9 cellular contexts compared by ENCODE assay signal in genomic region chr1:119713538-119714456, GRCh38. TPM values are rescaled to one million over a fixed set of nuclear protein-coding genes. Genes with fewer than 3 reads are reported as not detected.
DNase-seq lines count a peak whose midpoint lies in the region; ATAC-seq, FAIRE-seq and TF ChIP-seq lines count a peak whose summit lies in the region.
"Had no signal": no experiment of that assay in that cellular context is flagged by ENCODE, and none has a peak within 500 bp of the region (broad histone marks: within the 10 kb centered on the region; RNA-seq: fewer than 3 reads in every experiment).

No MANE protein-coding gene starts in this region.

- no peak for TF ChIP-seq EP300 in GM12878 (IDR thresholded peaks at IDR 0.05; ENCODE audit: borderline replicate concordance in 1 of 2, control insufficient read depth in 1 of 2, low read depth in 2 of 2, low read length in 2 of 2)
- TF ChIP-seq EP300 in upper lobe of left lung (IDR thresholded peaks at IDR 0.05): no peak

- TF ChIP-seq RAD21 in GM12878 (IDR thresholded peaks at IDR 0.05; ENCODE audit: insufficient read depth, low read depth, low read length): no peak

- dilution Hi-C loops in keratinocyte (cut with MboI; ENCODE audit: extremely low pct_ligation_motif_present, low sequenced_read_pairs): no loop called here

- CTCF ChIA-PET in GM12878 (lab: Yijun Ruan, JAX): no interaction called here

- peak overlapping the region; percentile 67 for H3K4me2 ChIP-seq in GM12878 (ENCODE audit: control insufficient read depth, insufficient read depth)
- H3K4me2 ChIP-seq in keratinocyte (ENCODE audit: control insufficient read depth, extremely low read depth, insufficient read depth, low read depth, low read length): peak overlapping the region; percentile 75

- in situ Hi-C loops in GM12878 (cut with MboI) (no loop called here), KBM-7 (cut with MboI; ENCODE audit: low pct_unique_long_range_greater_than_20kb, low sequenced_read_pairs) (no loop called here)

- POLR2A ChIA-PET in GM12878 (lab: Charles Lee): no interaction called here

- TF ChIP-seq CTCF in GM12878 (IDR thresholded peaks at IDR 0.05 in 2 of 3, conservative IDR thresholded peaks at IDR 0.05 in 1 of 3; ENCODE audit: control insufficient read depth in 2 of 3, extremely low read depth in 1 of 3, insufficient read depth in 1 of 3, low read depth in 3 of 3, low read length in 3 of 3) (no peak), keratinocyte (optimal IDR thresholded peaks at IDR 0.05 in 1 of 3, IDR thresholded peaks at IDR 0.05 in 1 of 3, conservative IDR thresholded peaks at IDR 0.05 in 1 of 3; ENCODE audit: extremely low read depth in 1 of 3, insufficient read depth in 2 of 3, low read length in 3 of 3) (no peak), upper lobe of left lung (IDR thresholded peaks at IDR 0.05) (no peak)

- H3K9me3 ChIP-seq in GM12878 (replicated peaks; ENCODE audit: control insufficient read depth, insufficient read depth, low read length) (peaks cover 3% of the 10 kb centered on the region; the same call in 1 of the 3 replicates), keratinocyte (ENCODE audit: control insufficient read depth, low read depth, low read length) (no peaks in the 10 kb centered on the region), upper lobe of left lung (no peaks in the 10 kb centered on the region)

- ATAC-seq in GM12878 (no peak), upper lobe of left lung (ENCODE audit: low FRiP score in 2 of 2) (no peak), GM19467 (IDR thresholded peaks at IDR 0.05; ENCODE audit: unreplicated experiment) (no peak)

- H3K9me1 ChIP-seq in keratinocyte (ENCODE audit: control insufficient read depth, extremely low read depth, insufficient read depth, low read length): no peaks in the 10 kb centered on the region

- FAIRE-seq in GM12878 (lab: Jason Lieb, UNC) (no peak), keratinocyte (lab: Jason Lieb, UNC) (no peak)

- H4K20me1 ChIP-seq in GM12878 (ENCODE audit: control insufficient read depth, insufficient read depth): no peaks in the 10 kb centered on the region
- H4K20me1 ChIP-seq in keratinocyte (ENCODE audit: control insufficient read depth, extremely low read depth, insufficient read depth, low read length): peaks cover 8% of the 10 kb centered on the region

- H3K36me3 ChIP-seq in GM12878 (ENCODE audit: control insufficient read depth in 2 of 2, insufficient read depth in 2 of 2, low read length in 1 of 2) (no peaks in the 10 kb centered on the region), keratinocyte (ENCODE audit: control insufficient read depth in 2 of 2, extremely low read depth in 1 of 2, insufficient read depth in 2 of 2, low read length in 2 of 2) (peaks cover 0 to 11% of the 10 kb centered on the region in 2 experiments), upper lobe of left lung (no peaks in the 10 kb centered on the region)

- RAD21 ChIA-PET in GM12878 (lab: Charles Lee; ENCODE audit: unreplicated experiment): no interaction called here

- H3K27ac ChIP-seq in GM12878 (ENCODE audit: control insufficient read depth, insufficient read depth) (no peak overlapping the region), keratinocyte (ENCODE audit: control insufficient read depth, insufficient read depth, low read length) (peak overlapping the region; percentile 85), upper lobe of left lung (peak overlapping the region in 3 of 4 donors; percentile 23 to 75 (median 69))

- no TSS peak for BruUV-seq in GM12878 (replicated peaks; lab: Mats Ljungman, UMichigan)

- H3K4me1 ChIP-seq in GM12878 (ENCODE audit: control insufficient read depth, insufficient read depth, low read length): no peaks in the 10 kb centered on the region
- H3K4me1 ChIP-seq in keratinocyte (ENCODE audit: control insufficient read depth, extremely low read depth, insufficient read depth, low read length): peaks cover 28% of the 10 kb centered on the region
- peaks cover 13 to 19% (median 16%) of the 10 kb centered on the region in 4 donors for H3K4me1 ChIP-seq in upper lobe of left lung

- H3K27me3 ChIP-seq in GM12878 (replicated peaks in 1 of 2; ENCODE audit: control insufficient read depth in 2 of 2, insufficient read depth in 2 of 2, low read length in 1 of 2) (peaks cover 0 to 2% of the 10 kb centered on the region in 2 experiments; a peak in 3 of 4 replicates), keratinocyte (ENCODE audit: control insufficient read depth, extremely low read depth, insufficient read depth, low read length) (no peaks in the 10 kb centered on the region), upper lobe of left lung (peaks cover 0 to 13% (median 1%) of the 10 kb centered on the region in 4 donors)

- H3K9ac ChIP-seq in GM12878 (ENCODE audit: control insufficient read depth, insufficient read depth, low read length): no peak overlapping the region
- H3K9ac ChIP-seq in keratinocyte (ENCODE audit: control insufficient read depth, extremely low read depth, insufficient read depth, low read length): peak overlapping the region; percentile 84

- H3K79me2 ChIP-seq in GM12878 (ENCODE audit: control insufficient read depth, insufficient read depth, low read length) (no peaks in the 10 kb centered on the region; the same call in none of the 2 replicates), keratinocyte (ENCODE audit: control insufficient read depth, insufficient read depth, low read length) (peaks cover 43% of the 10 kb centered on the region)

- 56% methylated on average over 8 of the region's 8 CpGs for WGBS in GM12878 (ENCODE audit: insufficient coverage, insufficient replicate concordance, low lambda C conversion rate, missing lambda C conversion rate)
- WGBS in upper lobe of left lung, 2 donors: 70 to 83% methylated on average over 7 to 8 of the region's 8 CpGs

- intact Hi-C loops in GM12878 (cut with micrococcal nuclease; ENCODE audit: unreplicated experiment): no loop called here

- H2AFZ ChIP-seq in GM12878 (ENCODE audit: control insufficient read depth, low read depth, low read length) (no peak overlapping the region), keratinocyte (ENCODE audit: control insufficient read depth, low read length) (peak overlapping the region; percentile 32)

- H3K4me3 ChIP-seq in GM12878: 0 out of 2 replicates have a peak overlapping the region, but pooled peaks have one; percentile 17
- peak overlapping the region in 2 of 3 experiments; percentile 62 to 73 for H3K4me3 ChIP-seq in keratinocyte (ENCODE audit: control insufficient read depth in 2 of 3, extremely low read depth in 1 of 3, insufficient read depth in 2 of 3, low read depth in 1 of 3, low read length in 3 of 3)
- H3K4me3 ChIP-seq in upper lobe of left lung: no peak overlapping the region

- DNase-seq in DMS 273 treated with DMSO at 0.1 percent for 48 hours (lab: John Stamatoyannopoulos, UW) (peak; percentile 51), NCI-H146 (lab: John Stamatoyannopoulos, UW) (peak; percentile 50), GM12878 (ENCODE audit: low read depth, low spot score) (no peak), keratinocyte (ENCODE audit: low read depth, low spot score) (no peak), upper lobe of left lung (no peak), KBM-7 (no peak), NCI-H1436 (lab: John Stamatoyannopoulos, UW) (no peak)

- SMC1A ChIA-PET in GM12878 (lab: Charles Lee; ENCODE audit: uncharacterized antibody, unreplicated experiment): no interaction called here

- TF ChIP-seq POLR2A in GM12878 (IDR thresholded peaks at IDR 0.05; ENCODE audit: low read depth, low read length) (no peak), upper lobe of left lung (IDR thresholded peaks at IDR 0.05) (no peak)

RNA-seq across cellular contexts. Expression of gene PHGDH, which starts 2.1 kb away (rescaled TPM):
- 1.6 and 3.4 TPM in 2 replicates for total RNA-seq in GM12878 (2013; cell fraction: nucleolus; rRNA removed)
- total RNA-seq in GM12878 (2014; rRNA removed) (27.8 and 29.0 TPM in 2 replicates), GM12878 (2014; rRNA removed; fragmentation: Illumina TruSeq; extraction: Trizol) (16.2 and 18.6 TPM in 2 replicates), GM12878 (2021) (33.5 and 40.8 TPM in 2 replicates), upper lobe of left lung (10 to 100 TPM; 12.4 to 60.8 (median 21.7) TPM)
- 18.2 TPM for polyA plus RNA-seq in GM12878 (2011; ENCODE audit: low read depth)
- polyA plus RNA-seq in GM12878 (2011; rRNA removed) (10.6 and 18.0 TPM in 2 replicates), GM12878 (2014; fragmentation: Illumina TruSeq; extraction: Trizol) (22.7 and 28.0 TPM in 2 replicates), GM12878 (2014; fragmentation: Nextera tagmentation; extraction: Ambion mirVana) (1 to 10 TPM; 3.9 to 7.2 TPM), GM12878 (2014; rRNA removed) (30.1 and 37.2 TPM in 2 replicates), GM12878 (2016; fragmentation: Nextera tagmentation; extraction: Ambion mirVana) (10 to 100 TPM; 43.4 to 47.8 TPM), keratinocyte (20.8 to 40.3 TPM (median 29.1 TPM) in 3 replicates)
- 18.4 and 23.8 TPM in 2 replicates for polyA plus RNA-seq in GM12878 (2011; cell fraction: cytosol; rRNA removed)
- 18.4 and 25.0 TPM in 2 replicates for polyA plus RNA-seq in GM12878 (2011; cell fraction: nucleus; rRNA removed)
- 38.2 and 40.5 TPM in 2 replicates for polyA plus RNA-seq in GM12878 (2012)
- 18.4 and 22.5 TPM in 2 replicates for polyA minus RNA-seq in GM12878 (2011; rRNA and poly(A)+ RNA removed)
- polyA minus RNA-seq in GM12878 (2011; cell fraction: cytosol; rRNA and poly(A)+ RNA removed): 15.8 and 16.4 TPM in 2 replicates
- polyA minus RNA-seq in GM12878 (2011; cell fraction: nucleus; rRNA and poly(A)+ RNA removed): 7.7 and 18.0 TPM in 2 replicates
- polyA plus RNA-seq in keratinocyte (2011; ENCODE audit: low read depth): 91.3 TPM
- polyA plus RNA-seq in keratinocyte (2011; cell fraction: cytosol; rRNA removed): 12.3 and 21.0 TPM in 2 replicates
- 15.2 and 17.6 TPM in 2 replicates for polyA plus RNA-seq in keratinocyte (2011; cell fraction: nucleus; rRNA removed)
- 69.9 and 79.4 TPM in 2 replicates for polyA plus RNA-seq in keratinocyte (2012; ENCODE audit: low replicate concordance)
- 31.6 to 64.3 TPM (median 62.2 TPM) in 3 replicates for polyA minus RNA-seq in keratinocyte
- polyA minus RNA-seq in keratinocyte (2011; cell fraction: cytosol; rRNA and poly(A)+ RNA removed): 30.5 TPM
- 9.3 and 9.9 TPM in 2 replicates for polyA minus RNA-seq in keratinocyte (2011; cell fraction: nucleus; rRNA and poly(A)+ RNA removed)

RNA-seq across cellular contexts. Expression of gene HMGCS2, which starts 54.9 kb away (rescaled TPM):
- not detected in 2 replicates for total RNA-seq in GM12878 (2013; cell fraction: nucleolus; rRNA removed)
- not detected in 2 replicates for total RNA-seq in GM12878 (2014; rRNA removed)
- total RNA-seq in GM12878 (2014; rRNA removed; fragmentation: Illumina TruSeq; extraction: Trizol): not detected in 2 replicates
- 0.43 and 0.49 TPM in 2 replicates for total RNA-seq in GM12878 (2021)
- not detected for polyA plus RNA-seq in GM12878 (2011; ENCODE audit: low read depth)
- polyA plus RNA-seq in GM12878 (2011; rRNA removed): not detected in 2 replicates
- polyA plus RNA-seq in GM12878 (2011; cell fraction: cytosol; rRNA removed): not detected in 2 replicates
- not detected in 2 replicates for polyA plus RNA-seq in GM12878 (2011; cell fraction: nucleus; rRNA removed)
- polyA plus RNA-seq in GM12878 (2012): not detected in 2 replicates
- polyA plus RNA-seq in GM12878 (2014; fragmentation: Illumina TruSeq; extraction: Trizol): not detected in 2 replicates
- not detected for polyA plus RNA-seq in GM12878 (2014; fragmentation: Nextera tagmentation; extraction: Ambion mirVana)
- not detected in 2 replicates for polyA plus RNA-seq in GM12878 (2014; rRNA removed)
- polyA plus RNA-seq in GM12878 (2016; fragmentation: Nextera tagmentation; extraction: Ambion mirVana): not detected
- polyA minus RNA-seq in GM12878 (2011; rRNA and poly(A)+ RNA removed): not detected in 2 replicates
- polyA minus RNA-seq in GM12878 (2011; cell fraction: cytosol; rRNA and poly(A)+ RNA removed): not detected in 2 replicates
- polyA minus RNA-seq in GM12878 (2011; cell fraction: nucleus; rRNA and poly(A)+ RNA removed): not detected in 2 replicates
- 0.05 TPM in 1 of 3 replicates, not detected in the others for polyA plus RNA-seq in keratinocyte
- not detected for polyA plus RNA-seq in keratinocyte (2011; ENCODE audit: low read depth)
- polyA plus RNA-seq in keratinocyte (2011; cell fraction: cytosol; rRNA removed): not detected in 2 replicates
- not detected in 2 replicates for polyA plus RNA-seq in keratinocyte (2011; cell fraction: nucleus; rRNA removed)
- polyA plus RNA-seq in keratinocyte (2012; ENCODE audit: low replicate concordance): not detected in 2 replicates
- not detected in 3 replicates for polyA minus RNA-seq in keratinocyte
- not detected for polyA minus RNA-seq in keratinocyte (2011; cell fraction: cytosol; rRNA and poly(A)+ RNA removed)
- polyA minus RNA-seq in keratinocyte (2011; cell fraction: nucleus; rRNA and poly(A)+ RNA removed): not detected in 2 replicates
- total RNA-seq in upper lobe of left lung: 1 to 10 TPM in 3 of 6 donors, under 1 TPM in 2, not detected in 1; 0.31 to 5.9 (median 1.2) TPM
- total RNA-seq: RPMI7951 had no signal

Comparison
In these comparisons a context has a peak if more than half of its experiments do, and no peak if none do; other contexts are left out.
1. DNase-seq: peak in DMS 273 treated with DMSO at 0.1 percent for 48 hours (single experiment) and NCI-H146 (single experiment); none in GM12878 (single experiment), keratinocyte (single experiment), upper lobe of left lung (0 of 2), KBM-7 (single experiment) and NCI-H1436 (single experiment).
2. H3K4me3 ChIP-seq: peak in GM12878 (single experiment) and keratinocyte (2 of 3); none in upper lobe of left lung (0 of 4).